ENCODE assay signal across 25 cellular contexts in the genomic region with DNA sequence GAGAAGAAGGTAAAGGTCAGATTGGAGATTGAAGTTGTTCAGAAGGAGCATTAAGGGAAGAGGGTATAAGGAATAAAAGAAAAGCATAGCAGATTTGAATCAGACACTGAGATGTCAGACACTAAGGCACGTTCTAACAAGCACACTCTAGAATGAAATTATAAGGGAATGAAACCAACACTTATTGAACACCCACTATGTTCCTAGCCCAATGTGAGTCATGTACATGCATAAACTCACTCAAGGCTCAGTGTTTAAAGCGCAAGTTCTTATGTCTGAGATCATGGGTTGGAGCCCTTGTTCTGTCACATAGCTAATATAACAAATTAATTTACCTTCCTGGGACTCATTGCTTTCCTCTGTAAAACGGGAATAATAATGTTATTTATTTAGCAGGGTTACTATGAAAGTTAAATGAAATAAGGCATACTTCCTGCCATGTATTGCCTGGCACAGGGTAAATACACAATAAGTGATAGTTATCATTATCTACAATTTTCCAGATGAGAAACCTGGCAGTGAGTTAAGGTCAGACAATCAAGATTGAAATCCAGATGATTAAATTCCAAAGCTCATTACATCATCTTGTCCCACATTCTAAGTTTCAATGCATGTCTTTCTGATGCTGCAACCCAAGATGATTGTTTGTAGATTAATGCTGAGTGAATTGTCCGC.
DNase-seq lines count a peak whose midpoint lies in the region; ATAC-seq, FAIRE-seq and TF ChIP-seq lines count a peak whose summit lies in the region.
"Had no signal": no experiment of that assay in that cellular context is flagged by ENCODE, and none has a peak within 500 bp of the region (broad histone marks: within the 10 kb centered on the region; RNA-seq: fewer than 3 reads in every experiment).

No MANE protein-coding gene starts in this region.

- H3K27ac ChIP-seq in brain microvascular endothelial cell = no peak overlapping the region
- H3K27ac ChIP-seq: GM23248, Peyer's patch, SK-N-MC had no signal

- DNase-seq in D721Med (ENCODE audit: insufficient read length, low spot score) (no peak), OCI-M1 (lab: John Stamatoyannopoulos, UW) (peak; percentile 23), brain microvascular endothelial cell (peak; percentile 5), kidney glomerular epithelial cell (lab: John Stamatoyannopoulos, UW) (peak; percentile 53), NOMO-1 treated with dmso at 0.1 percent for 144 hours (lab: John Stamatoyannopoulos, UW; ENCODE audit: unreplicated experiment) (no peak)
- DNase-seq in central memory CD4-positive, alpha-beta T cell = no peak
- DNase-seq: Calu3, DMS153, DND-41, GM23248, H7, MG63, NCI-H1105 treated with DMSO at 0.1 percent for 48 hours, NCI-H146, NCI-H1930, NCI-H2107, NCI-H524, NCI-H774, Peyer's patch, SIG-M5 had no signal

- peak; percentile 44 for FAIRE-seq in D721Med (lab: Jason Lieb, UNC)
- FAIRE-seq: GM19239, HTR-8/SVneo, K562 had no signal

- H3K27me3 ChIP-seq in brain microvascular endothelial cell (replicated peaks) = no peaks in the 10 kb centered on the region
- H3K27me3 ChIP-seq: MG63, Peyer's patch had no signal

- H3K4me3 ChIP-seq in brain microvascular endothelial cell (ENCODE audit: low read depth, low read length) = no peak overlapping the region
- H3K4me3 ChIP-seq: GM23248, K562, MG63, Peyer's patch, SK-N-MC had no signal

- TF ChIP-seq CTCF in D721Med (IDR thresholded peaks at IDR 0.05; ENCODE audit: insufficient read depth, missing control alignments) (no peak), brain microvascular endothelial cell (IDR thresholded peaks at IDR 0.05; ENCODE audit: low read depth, low read length, missing control alignments) (no peak)

- no peaks in the 10 kb centered on the region for H3K36me3 ChIP-seq in brain microvascular endothelial cell (replicated peaks)
- H3K36me3 ChIP-seq: MG63, Peyer's patch had no signal

- in situ Hi-C loops in brain microvascular endothelial cell (cut with HindIII; ENCODE audit: low pct_ligation_motif_present, low sequenced_read_pairs) = no loop called here

- ATAC-seq in GM21737 (IDR thresholded peaks at IDR 0.05; ENCODE audit: unreplicated experiment) = no peak
- ATAC-seq: K562 had no signal

Comparison
In these comparisons a context has a peak if more than half of its experiments do, and no peak if none do; other contexts are left out.
1. DNase-seq: peak in OCI-M1 (single experiment), brain microvascular endothelial cell (single experiment) and kidney glomerular epithelial cell (single experiment); none in D721Med (single experiment), central memory CD4-positive, alpha-beta T cell (single experiment) and NOMO-1 treated with dmso at 0.1 percent for 144 hours (single experiment).